11 cellular contexts compared by ENCODE assay signal in genomic region chr9:129500166-129500862, GRCh38.
DNase-seq lines count a peak whose midpoint lies in the region; ATAC-seq and TF ChIP-seq lines count a peak whose summit lies in the region.
"Had no signal": no experiment of that assay in that cellular context is flagged by ENCODE, and none has a peak within 500 bp of the region (broad histone marks: within the 10 kb centered on the region; RNA-seq: fewer than 3 reads in every experiment).

No MANE protein-coding gene starts in this region.

- peak overlapping the region; percentile 16 for H3K27ac Mint-ChIP-seq in central memory CD8-positive, alpha-beta T cell (ENCODE audit: low read depth)
- H3K27ac Mint-ChIP-seq: activated CD4-positive, alpha-beta T cell treated with anti-CD3 and anti-CD28 coated beads, Interleukin-2, amount 10 ng/mL, durations not matched to agents 24 days and 14 days had no signal

- H3K36me3 ChIP-seq in testis (ENCODE audit: low read depth, missing control alignments), result no peaks in the 10 kb centered on the region

- peaks cover 15% of the 10 kb centered on the region for H3K36me3 Mint-ChIP-seq in central memory CD8-positive, alpha-beta T cell (ENCODE audit: insufficient read depth)

- TF ChIP-seq RAD21 in Ishikawa (IDR thresholded peaks at IDR 0.05; ENCODE audit: low read depth), result no peak

- H3K27me3 Mint-ChIP-seq in central memory CD8-positive, alpha-beta T cell, result no peaks in the 10 kb centered on the region
- H3K27me3 Mint-ChIP-seq: activated CD4-positive, alpha-beta T cell treated with anti-CD3 and anti-CD28 coated beads, Interleukin-2, amount 10 ng/mL, durations not matched to agents 24 days and 14 days had no signal

- intact Hi-C loops in testis (cut with DNase I; ENCODE audit: low total_unique reads), result no loop called here

- H3K27me3 ChIP-seq in testis, result no peaks in the 10 kb centered on the region

- no peaks in the 10 kb centered on the region for H3K9me3 ChIP-seq in testis

- 26 to 46% methylated on average over 15 to 18 of the region's 18 CpGs for WGBS in testis, 2 donors

- H3K4me3 Mint-ChIP-seq in central memory CD8-positive, alpha-beta T cell, result no peak overlapping the region
- H3K4me3 Mint-ChIP-seq: activated CD4-positive, alpha-beta T cell treated with anti-CD3 and anti-CD28 coated beads, Interleukin-2, amount 10 ng/mL, durations not matched to agents 24 days and 14 days had no signal

- TF ChIP-seq EP300 in Ishikawa (IDR thresholded peaks at IDR 0.05; ENCODE audit: borderline replicate concordance), result peak; percentile 64; the same call in 1 of the 2 replicates

- no peak for TF ChIP-seq CTCF in testis (IDR thresholded peaks at IDR 0.05)

- peaks cover 44% of the 10 kb centered on the region for H3K4me1 ChIP-seq in testis

- H3K9me3 Mint-ChIP-seq in central memory CD8-positive, alpha-beta T cell, result no peaks in the 10 kb centered on the region
- H3K9me3 Mint-ChIP-seq: activated CD4-positive, alpha-beta T cell treated with anti-CD3 and anti-CD28 coated beads, Interleukin-2, amount 10 ng/mL, durations not matched to agents 24 days and 14 days had no signal

- no peak for TF ChIP-seq POLR2A in testis (IDR thresholded peaks at IDR 0.05)

- peak overlapping the region; percentile 93 to 94 for H3K27ac ChIP-seq in testis

- H3K4me1 Mint-ChIP-seq in central memory CD8-positive, alpha-beta T cell, result peaks cover 19% of the 10 kb centered on the region

- no peak for ATAC-seq in central memory CD8-positive, alpha-beta T cell (replicated peaks; ENCODE audit: extremely low read depth, poor library complexity, severe bottlenecking)
- no peak for ATAC-seq in HG02610 (IDR thresholded peaks at IDR 0.05; ENCODE audit: unreplicated experiment)

- no peak for DNase-seq in central memory CD8-positive, alpha-beta T cell (ENCODE audit: low spot score in 2 of 2)
- DNase-seq in medulla oblongata (ENCODE audit: extremely low spot score) (peak; percentile 54), testis (peak; percentile 60), middle frontal gyrus (ENCODE audit: extremely low spot score, low spot score) (no peak), NCI-H146 (lab: John Stamatoyannopoulos, UW) (no peak)
- no peak for DNase-seq in effector CD4-positive, alpha-beta T cell
- DNase-seq: activated CD4-positive, alpha-beta T cell treated with anti-CD3 and anti-CD28 coated beads, Interleukin-2, amount 10 ng/mL, durations not matched to agents 24 days and 14 days; cortex of kidney had no signal

- no peak overlapping the region for H3K4me3 ChIP-seq in testis
- H3K4me3 ChIP-seq: lung had no signal

TF ChIP-seq in Ishikawa, 13 proteins besides CTCF, POLR2A, EP300 and RAD21:
- TF ChIP-seq, protein P1, sequence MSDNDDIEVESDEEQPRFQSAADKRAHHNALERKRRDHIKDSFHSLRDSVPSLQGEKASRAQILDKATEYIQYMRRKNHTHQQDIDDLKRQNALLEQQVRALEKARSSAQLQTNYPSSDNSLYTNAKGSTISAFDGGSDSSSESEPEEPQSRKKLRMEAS (IDR thresholded peaks at IDR 0.05), result peak; percentile 16; the same call in 1 of the 2 replicates
- no peak for TF ChIP-seq CREB1 (IDR thresholded peaks at IDR 0.05; ENCODE audit: low read depth)
- 0 out of 2 replicates have a peak, but pooled peaks have one; percentile 29 for TF ChIP-seq TCF12 (IDR thresholded peaks at IDR 0.05; ENCODE audit: low read depth)

Comparison
In these comparisons a context has a peak if more than half of its experiments do, and no peak if none do; other contexts are left out.
1. DNase-seq: peak in medulla oblongata (single experiment) and testis (single experiment); none in central memory CD8-positive, alpha-beta T cell (0 of 2), middle frontal gyrus (single experiment), NCI-H146 (single experiment) and effector CD4-positive, alpha-beta T cell (single experiment).